In the genomic region with DNA sequence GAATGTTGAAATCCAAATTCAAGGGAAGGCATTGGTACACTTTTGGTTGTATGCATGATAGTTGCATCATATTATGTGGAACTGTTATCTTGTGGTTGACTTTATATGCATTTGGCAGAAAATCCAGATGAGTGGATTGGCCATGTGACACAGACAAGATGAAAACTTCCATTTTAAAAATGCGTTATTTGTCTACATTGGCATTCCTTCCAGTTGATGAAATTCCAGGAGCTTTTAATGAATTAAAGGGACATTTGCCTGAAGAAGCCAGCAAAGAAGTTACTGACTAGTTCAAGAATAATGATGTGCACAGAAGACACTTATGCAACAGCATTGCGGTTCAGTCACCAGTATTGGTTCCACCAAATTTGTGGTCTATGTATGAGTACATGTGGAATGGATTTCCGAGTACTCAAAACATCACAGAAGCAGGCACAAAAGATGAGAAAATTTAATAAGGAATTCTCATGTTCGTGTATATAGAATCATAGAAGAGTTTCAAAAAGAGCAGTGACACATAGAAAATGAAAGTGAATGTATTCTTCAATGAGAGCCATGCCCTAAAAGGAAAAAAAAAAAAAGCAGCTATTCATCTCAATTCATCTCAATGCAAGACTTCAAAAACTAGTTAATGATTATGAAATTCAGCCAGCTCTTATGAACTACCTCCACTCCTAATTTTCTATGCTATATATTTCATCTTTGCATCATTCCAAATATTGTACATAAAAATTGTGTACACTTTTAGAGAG, we compare ENCODE assay signal across 15 cellular contexts.
DNase-seq lines count a peak whose midpoint lies in the region; ATAC-seq, FAIRE-seq and TF ChIP-seq lines count a peak whose summit lies in the region.
"Had no signal": no experiment of that assay in that cellular context is flagged by ENCODE, and none has a peak within 500 bp of the region (broad histone marks: within the 10 kb centered on the region; RNA-seq: fewer than 3 reads in every experiment).

No MANE protein-coding gene starts in this region.

- no peaks in the 10 kb centered on the region for H3K9me3 ChIP-seq in MM.1S (replicated peaks; ENCODE audit: insufficient read depth, low read length)
- H3K9me3 ChIP-seq in smooth muscle cell (replicated peaks; ENCODE audit: low read depth) = no peaks in the 10 kb centered on the region
- no peaks in the 10 kb centered on the region for H3K9me3 ChIP-seq in small intestine (ENCODE audit: control insufficient read depth, low read depth)
- no peaks in the 10 kb centered on the region for H3K9me3 ChIP-seq in mucosa of descending colon
- H3K9me3 ChIP-seq: A549, transverse colon had no signal

- no peaks in the 10 kb centered on the region for H3K79me1 ChIP-seq in mesendoderm (ENCODE audit: low read length)

- H3K27ac ChIP-seq in MM.1S (ENCODE audit: low read length) (no peak overlapping the region), smooth muscle cell (ENCODE audit: low read depth) (no peak overlapping the region), small intestine (ENCODE audit: low read depth in 1 of 2, low read length in 1 of 2) (no peak overlapping the region), mesendoderm (ENCODE audit: low read depth, low read length) (no peak overlapping the region)
- H3K27ac ChIP-seq: A549, transverse colon had no signal

- H3F3A ChIP-seq in MM.1S (ENCODE audit: insufficient read depth, low read length) = no peaks in the 10 kb centered on the region
- no peaks in the 10 kb centered on the region for H3F3A ChIP-seq in smooth muscle cell (ENCODE audit: low read depth)

- POLR2A ChIA-PET in activated CD8-positive, alpha-beta T cell treated with anti-CD3 and anti-CD28 coated beads, Interleukin-2, amount 10 ng/mL, durations not matched to agents 7 days and 5 days (lab: Charles Lee) = no interaction called here
- POLR2A ChIA-PET in activated CD8-positive, alpha-beta T cell treated with anti-CD3 and anti-CD28 coated beads for 36 hours (lab: Charles Lee) = no interaction called here

- no peaks in the 10 kb centered on the region for H3K9me2 ChIP-seq in MM.1S (replicated peaks; ENCODE audit: insufficient read depth, low read length)

- H3K4me3 ChIP-seq in MM.1S (ENCODE audit: low read length) (no peak overlapping the region), astrocyte of the spinal cord (ENCODE audit: low read depth, low read length) (no peak overlapping the region), smooth muscle cell (no peak overlapping the region), small intestine (ENCODE audit: low read depth in 1 of 2, low read length in 2 of 2) (no peak overlapping the region), mucosa of descending colon (no peak overlapping the region), mesendoderm (ENCODE audit: low read length) (no peak overlapping the region)
- H3K4me3 ChIP-seq: A549, transverse colon had no signal

- intact Hi-C loops in activated CD8-positive, alpha-beta T cell treated with anti-CD3 and anti-CD28 coated beads for 36 hours (cut with micrococcal nuclease) = no loop called here
- intact Hi-C loops in mucosa of descending colon (cut with DNase I, micrococcal nuclease) = no loop called here

- no peak overlapping the region for H4K5ac ChIP-seq in mesendoderm (ENCODE audit: low read length)

- H3K27me3 Mint-ChIP-seq in activated CD8-positive, alpha-beta T cell treated with anti-CD3 and anti-CD28 coated beads, Interleukin-2, amount 10 ng/mL, durations not matched to agents 7 days and 5 days (ENCODE audit: low read depth) = peaks cover 4% of the 10 kb centered on the region
- peaks cover 10% of the 10 kb centered on the region for H3K27me3 Mint-ChIP-seq in activated CD8-positive, alpha-beta T cell treated with anti-CD3 and anti-CD28 coated beads for 36 hours

- H2BK5ac ChIP-seq in mesendoderm (ENCODE audit: low read length) = no peak overlapping the region

- H3K4me1 ChIP-seq in MM.1S (ENCODE audit: low read length) (no peaks in the 10 kb centered on the region), smooth muscle cell (ENCODE audit: low read depth) (no peaks in the 10 kb centered on the region), small intestine (ENCODE audit: control insufficient read depth in 2 of 2, insufficient read depth in 1 of 2, low read depth in 1 of 2, low read length in 1 of 2) (no peaks in the 10 kb centered on the region), mucosa of descending colon (ENCODE audit: low read depth) (no peaks in the 10 kb centered on the region), mesendoderm (ENCODE audit: control insufficient read depth, low read depth, low read length) (no peaks in the 10 kb centered on the region)
- H3K4me1 ChIP-seq: A549 had no signal

- no peak overlapping the region for H3K56ac ChIP-seq in mesendoderm (ENCODE audit: low read length)

- TF ChIP-seq CTCF in activated CD8-positive, alpha-beta T cell treated with anti-CD3 and anti-CD28 coated beads for 36 hours (IDR thresholded peaks at IDR 0.05) = no peak
- no peak for TF ChIP-seq CTCF in MM.1S (IDR thresholded peaks at IDR 0.05; ENCODE audit: low read length)
- TF ChIP-seq CTCF in astrocyte of the spinal cord (IDR thresholded peaks at IDR 0.05; ENCODE audit: low read depth, low read length) = no peak
- TF ChIP-seq CTCF in smooth muscle cell (IDR thresholded peaks at IDR 0.05; ENCODE audit: borderline replicate concordance, insufficient read depth, poor library complexity, severe bottlenecking) = no peak
- TF ChIP-seq CTCF in mucosa of descending colon (IDR thresholded peaks at IDR 0.05) = no peak

- no peak overlapping the region for H3K9ac ChIP-seq in MM.1S (ENCODE audit: low read length)
- no peak overlapping the region for H3K9ac ChIP-seq in smooth muscle cell (ENCODE audit: low read depth)
- no peak overlapping the region for H3K9ac ChIP-seq in mesendoderm (ENCODE audit: low read length)

- H4K20me1 ChIP-seq in MM.1S (ENCODE audit: insufficient read depth, low read length) (no peaks in the 10 kb centered on the region), smooth muscle cell (ENCODE audit: low read depth) (no peaks in the 10 kb centered on the region)

- H2BK120ac ChIP-seq in mesendoderm (ENCODE audit: low read depth, low read length) = no peak overlapping the region

- in situ Hi-C loops in astrocyte of the spinal cord (cut with HindIII; ENCODE audit: low sequenced_read_pairs) = no loop called here

- 85% methylated on average over 4 of the region's 4 CpGs for WGBS in smooth muscle cell (ENCODE audit: low lambda C conversion rate)
- 62 to 66% (median 64%) methylated on average over 4 of the region's 4 CpGs for WGBS in small intestine, 3 donors
- WGBS in mesendoderm (ENCODE audit: extremely low coverage, insufficient coverage, low lambda C conversion rate) = no CpG with 5 or more reads among the region's 4 CpGs

- H3K4me1 Mint-ChIP-seq in activated CD8-positive, alpha-beta T cell treated with anti-CD3 and anti-CD28 coated beads, Interleukin-2, amount 10 ng/mL, durations not matched to agents 7 days and 5 days (ENCODE audit: low read depth) = peaks cover 4% of the 10 kb centered on the region
- peaks cover 4% of the 10 kb centered on the region for H3K4me1 Mint-ChIP-seq in activated CD8-positive, alpha-beta T cell treated with anti-CD3 and anti-CD28 coated beads for 36 hours (ENCODE audit: low read depth)
- H3K4me1 Mint-ChIP-seq: natural killer cell had no signal

- no peaks in the 10 kb centered on the region for H3K79me2 ChIP-seq in MM.1S (ENCODE audit: low read length)
- H3K79me2 ChIP-seq in smooth muscle cell (ENCODE audit: low read depth) = no peaks in the 10 kb centered on the region
- no peaks in the 10 kb centered on the region for H3K79me2 ChIP-seq in mesendoderm (ENCODE audit: control insufficient read depth, insufficient read depth, low read length)

- H4K8ac ChIP-seq in mesendoderm (ENCODE audit: low read depth, low read length) = no peak overlapping the region

- no peaks in the 10 kb centered on the region for H3K36me3 Mint-ChIP-seq in activated CD8-positive, alpha-beta T cell treated with anti-CD3 and anti-CD28 coated beads, Interleukin-2, amount 10 ng/mL, durations not matched to agents 7 days and 5 days (ENCODE audit: low read depth)
- no peaks in the 10 kb centered on the region for H3K36me3 Mint-ChIP-seq in activated CD8-positive, alpha-beta T cell treated with anti-CD3 and anti-CD28 coated beads for 36 hours (ENCODE audit: low read depth)

- no peak overlapping the region for H2BK15ac ChIP-seq in mesendoderm (replicated peaks; ENCODE audit: low read depth)

- H3K27ac Mint-ChIP-seq in activated CD8-positive, alpha-beta T cell treated with anti-CD3 and anti-CD28 coated beads, Interleukin-2, amount 10 ng/mL, durations not matched to agents 7 days and 5 days = no peak overlapping the region
- H3K27ac Mint-ChIP-seq in activated CD8-positive, alpha-beta T cell treated with anti-CD3 and anti-CD28 coated beads for 36 hours = no peak overlapping the region
- H3K27ac Mint-ChIP-seq: activated T-cell treated with anti-CD3 and anti-CD28 coated beads, Interleukin-2, amount 50 U/mL, for 72 hours; natural killer cell had no signal

- H2AK5ac ChIP-seq in mesendoderm (ENCODE audit: low read length) = no peak overlapping the region

- no peak for DNase-seq in activated CD8-positive, alpha-beta T cell treated with anti-CD3 and anti-CD28 coated beads, Interleukin-2, amount 10 ng/mL, durations not matched to agents 7 days and 5 days
- DNase-seq in activated CD8-positive, alpha-beta T cell treated with anti-CD3 and anti-CD28 coated beads for 36 hours = no peak
- DNase-seq in MM.1S (peak; percentile 33), astrocyte of the spinal cord (ENCODE audit: low read depth, low spot score) (peak; percentile 61), smooth muscle cell (lab: John Stamatoyannopoulos, UW; ENCODE audit: unreplicated experiment) (no peak), small intestine (no peak), mucosa of descending colon (no peak), mesendoderm (no peak)
- DNase-seq: activated T-cell treated with anti-CD3 and anti-CD28 coated beads, Interleukin-2, amount 50 U/mL, for 72 hours; central memory CD4-positive, alpha-beta T cell; kidney; natural killer cell; RPMI8226; transverse colon had no signal

- no peaks in the 10 kb centered on the region for H3K9me3 Mint-ChIP-seq in activated CD8-positive, alpha-beta T cell treated with anti-CD3 and anti-CD28 coated beads, Interleukin-2, amount 10 ng/mL, durations not matched to agents 7 days and 5 days (ENCODE audit: insufficient read depth)
- no peaks in the 10 kb centered on the region for H3K9me3 Mint-ChIP-seq in activated CD8-positive, alpha-beta T cell treated with anti-CD3 and anti-CD28 coated beads for 36 hours
- H3K9me3 Mint-ChIP-seq: natural killer cell had no signal

- H3K4ac ChIP-seq in mesendoderm (ENCODE audit: low read depth, low read length) = no peak overlapping the region

- H2AFZ ChIP-seq in MM.1S (ENCODE audit: low read length) (no peak overlapping the region), smooth muscle cell (ENCODE audit: low read depth) (no peak overlapping the region)

- H3K27me3 ChIP-seq in MM.1S (replicated peaks; ENCODE audit: insufficient read depth, low read length) = no peaks in the 10 kb centered on the region
- H3K27me3 ChIP-seq in smooth muscle cell (ENCODE audit: low read depth) = no peaks in the 10 kb centered on the region
- no peaks in the 10 kb centered on the region for H3K27me3 ChIP-seq in small intestine (ENCODE audit: control insufficient read depth in 2 of 2, insufficient read depth in 2 of 2, low read length in 2 of 2)
- no peaks in the 10 kb centered on the region for H3K27me3 ChIP-seq in mesendoderm (ENCODE audit: insufficient read depth, low read length, poor library complexity)
- H3K27me3 ChIP-seq: transverse colon had no signal

- FAIRE-seq in small intestine (lab: Jason Lieb, UNC) = no peak
- FAIRE-seq: A549, kidney had no signal

- H3K23ac ChIP-seq in mesendoderm (ENCODE audit: low read length) = no peak overlapping the region

- peak overlapping the region; percentile 28 for H3K4me3 Mint-ChIP-seq in activated CD8-positive, alpha-beta T cell treated with anti-CD3 and anti-CD28 coated beads, Interleukin-2, amount 10 ng/mL, durations not matched to agents 7 days and 5 days
- H3K4me3 Mint-ChIP-seq in activated CD8-positive, alpha-beta T cell treated with anti-CD3 and anti-CD28 coated beads for 36 hours = no peak overlapping the region
- H3K4me3 Mint-ChIP-seq: natural killer cell had no signal

- CTCF ChIA-PET in activated CD8-positive, alpha-beta T cell treated with anti-CD3 and anti-CD28 coated beads, Interleukin-2, amount 10 ng/mL, durations not matched to agents 7 days and 5 days (lab: Charles Lee) = interaction anchor here (0.6 kb wide), 1 partner anchor 66 kb away, joined by 3 read pairs; no protein-coding TSS in a partner anchor
- CTCF ChIA-PET in activated CD8-positive, alpha-beta T cell treated with anti-CD3 and anti-CD28 coated beads for 36 hours (lab: Charles Lee) = no interaction called here

- H3K4me2 ChIP-seq in MM.1S (ENCODE audit: low read depth, low read length) = peak overlapping the region; percentile 28
- peak overlapping the region; percentile 8 for H3K4me2 ChIP-seq in smooth muscle cell
- H3K4me2 ChIP-seq in mesendoderm (ENCODE audit: low read length) = no peak overlapping the region
- H3K4me2 ChIP-seq: A549 had no signal

- no peak for ATAC-seq in activated CD8-positive, alpha-beta T cell treated with anti-CD3 and anti-CD28 coated beads, Interleukin-2, amount 10 ng/mL, durations not matched to agents 7 days and 5 days
- no peak for ATAC-seq in activated CD8-positive, alpha-beta T cell treated with anti-CD3 and anti-CD28 coated beads for 36 hours
- ATAC-seq in mucosa of descending colon = no peak
- ATAC-seq: A549, natural killer cell had no signal

- H3K18ac ChIP-seq in mesendoderm (ENCODE audit: low read length) = no peak overlapping the region

- H3K36me3 ChIP-seq in MM.1S (replicated peaks; ENCODE audit: insufficient read depth, low read length) = no peaks in the 10 kb centered on the region
- no peaks in the 10 kb centered on the region for H3K36me3 ChIP-seq in smooth muscle cell (ENCODE audit: low read depth)
- H3K36me3 ChIP-seq in small intestine (ENCODE audit: control insufficient read depth in 2 of 2, insufficient read depth in 2 of 2, low read length in 2 of 2) = no peaks in the 10 kb centered on the region
- no peaks in the 10 kb centered on the region for H3K36me3 ChIP-seq in mucosa of descending colon (ENCODE audit: low read depth)
- no peaks in the 10 kb centered on the region for H3K36me3 ChIP-seq in mesendoderm (ENCODE audit: control insufficient read depth, insufficient read depth, low read length)
- H3K36me3 ChIP-seq: transverse colon had no signal

Comparison
In these comparisons a context has a peak if more than half of its experiments do, and no peak if none do; other contexts are left out.
1. DNase-seq: peak in MM.1S (single experiment) and astrocyte of the spinal cord (single experiment); none in activated CD8-positive, alpha-beta T cell treated with anti-CD3 and anti-CD28 coated beads, Interleukin-2, amount 10 ng/mL, durations not matched to agents 7 days and 5 days (single experiment), activated CD8-positive, alpha-beta T cell treated with anti-CD3 and anti-CD28 coated beads for 36 hours (single experiment), smooth muscle cell (single experiment), small intestine (single experiment), mucosa of descending colon (0 of 3) and mesendoderm (single experiment).